11 cellular contexts compared by ENCODE assay signal in the genomic region with DNA sequence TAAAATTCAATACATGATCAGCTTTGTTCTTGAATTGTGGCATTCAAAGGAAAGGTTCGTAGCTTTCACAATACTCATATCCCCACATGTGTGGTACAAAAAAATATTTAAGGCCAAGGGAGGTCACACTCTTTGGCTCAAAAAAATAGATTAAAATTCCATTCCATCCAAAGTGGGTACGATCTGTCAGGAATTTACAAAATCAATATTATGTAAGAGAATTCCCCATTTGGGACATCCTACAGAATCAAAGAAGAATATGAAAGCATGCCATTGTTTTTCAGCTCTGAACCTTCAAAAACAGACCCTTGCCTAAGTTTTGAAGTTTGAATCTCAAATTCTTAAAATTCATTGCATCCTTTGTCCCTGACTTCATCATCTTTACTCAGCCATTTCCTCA.
"Had no signal": no experiment of that assay in that cellular context is flagged by ENCODE, and none has a peak within 500 bp of the region (broad histone marks: within the 10 kb centered on the region; RNA-seq: fewer than 3 reads in every experiment).

No MANE protein-coding gene starts in this region.

- H3K4me2 ChIP-seq: smooth muscle cell had no signal

- ATAC-seq: activated CD4-positive, CD25-positive, alpha-beta regulatory T cell treated with anti-CD3 and anti-CD28 coated beads, Interleukin-2, amount 50 U/mL, for 24 hours; left lung; natural killer cell had no signal

- H3K4me1 ChIP-seq: left lung, testis had no signal

- H3K36me3 ChIP-seq: left lung had no signal

- DNase-seq: activated naive CD8-positive, alpha-beta T cell treated with anti-CD3 and anti-CD28 coated beads for 36 hours; erythroblast; hippocampal formation; kidney; left lung; mammary epithelial cell; natural killer cell; nucleus accumbens; testis had no signal

- H3K9me3 ChIP-seq: left lung, testis had no signal

- H3K27ac ChIP-seq: left lung, testis had no signal

- H3K4me3 ChIP-seq: left lung, smooth muscle cell, testis had no signal

- H3K27me3 ChIP-seq: left lung, testis had no signal
